In the genomic region with DNA sequence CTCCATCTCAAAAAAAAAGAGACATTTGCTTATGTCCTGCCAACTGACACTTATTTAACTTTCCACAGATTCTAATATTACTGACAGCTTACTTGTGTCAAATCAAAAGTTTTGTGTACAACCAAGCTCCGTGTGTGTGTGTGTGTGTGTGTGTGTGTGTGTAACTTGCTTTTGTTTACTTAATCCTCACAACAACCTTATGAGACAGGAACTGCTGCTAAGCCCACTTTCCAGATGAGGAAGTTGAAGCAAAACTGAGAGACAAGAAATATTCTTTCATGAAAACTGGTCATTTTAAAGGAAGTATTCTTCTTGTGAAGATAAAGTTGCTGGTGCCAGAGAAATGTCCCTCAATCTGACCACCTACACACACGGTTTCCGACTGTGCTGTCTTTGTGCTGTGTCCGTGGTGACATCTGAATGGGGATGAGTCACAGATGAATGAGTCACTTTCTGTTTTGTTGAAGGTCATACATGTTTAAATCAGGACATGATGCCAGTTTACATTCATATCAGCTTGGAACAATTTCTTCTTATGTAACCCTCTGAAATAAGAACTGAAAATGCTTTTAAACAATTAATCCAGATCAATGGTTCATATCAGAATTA, we compare ENCODE assay signal across 9 cellular contexts.
DNase-seq lines count a peak whose midpoint lies in the region; FAIRE-seq and TF ChIP-seq lines count a peak whose summit lies in the region.
"Had no signal": no experiment of that assay in that cellular context is flagged by ENCODE, and none has a peak within 500 bp of the region (broad histone marks: within the 10 kb centered on the region; RNA-seq: fewer than 3 reads in every experiment).

No MANE protein-coding gene starts in this region.

- FAIRE-seq in islet of Langerhans (lab: Jason Lieb, UNC) = peak; percentile 95

- H3K4me1 ChIP-seq in effector memory CD4-positive, alpha-beta T cell (ENCODE audit: control insufficient read depth, insufficient read depth, low read length, poor library complexity, severe bottlenecking) = no peaks in the 10 kb centered on the region
- no peaks in the 10 kb centered on the region for H3K4me1 ChIP-seq in thyroid gland

- peak; percentile 79 for DNase-seq in Daoy (ENCODE audit: low read depth)
- DNase-seq in H4 (ENCODE audit: low spot score) = peak; percentile 70
- peak; percentile 34 for DNase-seq in RWPE1 (ENCODE audit: low spot score)
- no peak for DNase-seq in effector memory CD4-positive, alpha-beta T cell
- DNase-seq in NCI-H526 (lab: John Stamatoyannopoulos, UW) = no peak
- no peak for DNase-seq in thyroid gland
- no peak for DNase-seq in activated naive CD4-positive, alpha-beta T cell treated with anti-CD3 and anti-CD28 coated beads, Interleukin-2, amount 10 ng/mL, durations not matched to agents 7 days and 5 days
- DNase-seq: activated naive CD8-positive, alpha-beta T cell treated with anti-CD3 and anti-CD28 coated beads, Interleukin-2, amount 10 ng/mL, durations not matched to agents 7 days and 5 days had no signal

- TF ChIP-seq CTCF in RWPE1 (conservative IDR thresholded peaks at IDR 0.05; ENCODE audit: low read depth) (no peak), thyroid gland (IDR thresholded peaks at IDR 0.05) (no peak)

- 41 to 54% methylated on average over 4 of the region's 4 CpGs for WGBS in thyroid gland, 2 donors

- H3K27me3 ChIP-seq in effector memory CD4-positive, alpha-beta T cell (replicated peaks; ENCODE audit: control insufficient read depth, insufficient read depth, low read length, poor library complexity, severe bottlenecking) = no peaks in the 10 kb centered on the region
- H3K27me3 ChIP-seq in thyroid gland = no peaks in the 10 kb centered on the region

- H3K9me3 Mint-ChIP-seq in activated naive CD4-positive, alpha-beta T cell treated with anti-CD3 and anti-CD28 coated beads, Interleukin-2, amount 10 ng/mL, durations not matched to agents 7 days and 5 days = no peaks in the 10 kb centered on the region
- H3K9me3 Mint-ChIP-seq: activated naive CD8-positive, alpha-beta T cell treated with anti-CD3 and anti-CD28 coated beads, Interleukin-2, amount 10 ng/mL, durations not matched to agents 7 days and 5 days had no signal

- POLR2A ChIA-PET in RWPE1 (lab: Yijun Ruan, JAX; ENCODE audit: low non-redundant PET) = no interaction called here

- H3K27ac ChIP-seq in RWPE1 (no peak overlapping the region), thyroid gland (no peak overlapping the region)
- no peak overlapping the region for H3K27ac ChIP-seq in effector memory CD4-positive, alpha-beta T cell (ENCODE audit: insufficient read depth, low read length, poor library complexity, severe bottlenecking)

- peaks cover 27% of the 10 kb centered on the region for H3K27me3 Mint-ChIP-seq in activated naive CD4-positive, alpha-beta T cell treated with anti-CD3 and anti-CD28 coated beads, Interleukin-2, amount 10 ng/mL, durations not matched to agents 7 days and 5 days

- TF ChIP-seq POLR2A in thyroid gland (IDR thresholded peaks at IDR 0.05) = no peak

- no peaks in the 10 kb centered on the region for H3K36me3 ChIP-seq in effector memory CD4-positive, alpha-beta T cell (ENCODE audit: control insufficient read depth, insufficient read depth, low read length)
- no peaks in the 10 kb centered on the region for H3K36me3 ChIP-seq in thyroid gland

- H3K4me3 Mint-ChIP-seq in activated naive CD4-positive, alpha-beta T cell treated with anti-CD3 and anti-CD28 coated beads, Interleukin-2, amount 10 ng/mL, durations not matched to agents 7 days and 5 days = no peak overlapping the region
- H3K4me3 Mint-ChIP-seq: activated naive CD8-positive, alpha-beta T cell treated with anti-CD3 and anti-CD28 coated beads, Interleukin-2, amount 10 ng/mL, durations not matched to agents 7 days and 5 days had no signal

- intact Hi-C loops in thyroid gland (cut with DNase I) = no loop called here

- no peak overlapping the region for H3K27ac Mint-ChIP-seq in activated naive CD4-positive, alpha-beta T cell treated with anti-CD3 and anti-CD28 coated beads, Interleukin-2, amount 10 ng/mL, durations not matched to agents 7 days and 5 days
- H3K27ac Mint-ChIP-seq: activated naive CD8-positive, alpha-beta T cell treated with anti-CD3 and anti-CD28 coated beads, Interleukin-2, amount 10 ng/mL, durations not matched to agents 7 days and 5 days had no signal

- CTCF ChIA-PET in RWPE1 (lab: Yijun Ruan, JAX) = no interaction called here
- CTCF ChIA-PET in activated naive CD4-positive, alpha-beta T cell treated with anti-CD3 and anti-CD28 coated beads, Interleukin-2, amount 10 ng/mL, durations not matched to agents 7 days and 5 days (lab: Charles Lee) = no interaction called here

- H3K4me1 Mint-ChIP-seq in activated naive CD4-positive, alpha-beta T cell treated with anti-CD3 and anti-CD28 coated beads, Interleukin-2, amount 10 ng/mL, durations not matched to agents 7 days and 5 days = no peaks in the 10 kb centered on the region
- H3K4me1 Mint-ChIP-seq: activated naive CD8-positive, alpha-beta T cell treated with anti-CD3 and anti-CD28 coated beads, Interleukin-2, amount 10 ng/mL, durations not matched to agents 7 days and 5 days had no signal

- H3K4me3 ChIP-seq in effector memory CD4-positive, alpha-beta T cell (ENCODE audit: insufficient read depth, low read depth, low read length, poor library complexity, severe bottlenecking) = no peak overlapping the region
- no peak overlapping the region for H3K4me3 ChIP-seq in thyroid gland (replicated peaks in 1 of 3)

- no peaks in the 10 kb centered on the region for H3K36me3 Mint-ChIP-seq in activated naive CD4-positive, alpha-beta T cell treated with anti-CD3 and anti-CD28 coated beads, Interleukin-2, amount 10 ng/mL, durations not matched to agents 7 days and 5 days
- H3K36me3 Mint-ChIP-seq: activated naive CD8-positive, alpha-beta T cell treated with anti-CD3 and anti-CD28 coated beads, Interleukin-2, amount 10 ng/mL, durations not matched to agents 7 days and 5 days had no signal

- H3K9me3 ChIP-seq in effector memory CD4-positive, alpha-beta T cell (ENCODE audit: control insufficient read depth, low read length) = no peaks in the 10 kb centered on the region
- H3K9me3 ChIP-seq in thyroid gland = no peaks in the 10 kb centered on the region

Comparison
In these comparisons a context has a peak if more than half of its experiments do, and no peak if none do; other contexts are left out.
1. DNase-seq: peak in Daoy (single experiment), H4 (single experiment) and RWPE1 (single experiment); none in effector memory CD4-positive, alpha-beta T cell (0 of 3), NCI-H526 (0 of 2), thyroid gland (0 of 2) and activated naive CD4-positive, alpha-beta T cell treated with anti-CD3 and anti-CD28 coated beads, Interleukin-2, amount 10 ng/mL, durations not matched to agents 7 days and 5 days (single experiment).